In the genomic region with DNA sequence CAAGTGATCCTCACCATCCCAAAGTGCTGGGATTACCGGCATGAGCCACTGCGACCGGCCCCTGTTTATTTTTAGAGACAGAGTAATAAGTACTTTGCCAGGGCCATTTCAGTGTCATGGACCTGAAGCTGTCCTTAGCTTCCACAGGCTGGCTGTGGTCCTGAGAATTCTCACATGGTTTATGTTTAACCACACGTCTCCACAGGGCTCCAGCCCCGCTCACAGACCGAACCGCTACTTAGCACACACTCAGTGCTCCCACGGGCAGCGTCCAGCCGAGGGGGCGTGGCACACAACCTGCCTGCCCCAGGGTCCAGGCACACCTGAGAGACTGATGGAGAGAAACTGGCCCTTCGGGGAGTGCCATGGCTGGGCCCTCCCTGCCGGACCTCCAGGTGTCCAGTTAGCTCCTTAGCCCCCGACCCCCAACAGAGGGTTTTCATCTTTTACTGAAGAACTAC, we compare ENCODE assay signal across 1 cellular context.
TF ChIP-seq lines count a peak whose summit lies in the region.

No MANE protein-coding gene starts in this region.

TF ChIP-seq in HepG2, 621 proteins besides CTCF, POLR2A, EP300 and RAD21 (continued from another document and continues in another):
- TF ChIP-seq, protein P1, sequence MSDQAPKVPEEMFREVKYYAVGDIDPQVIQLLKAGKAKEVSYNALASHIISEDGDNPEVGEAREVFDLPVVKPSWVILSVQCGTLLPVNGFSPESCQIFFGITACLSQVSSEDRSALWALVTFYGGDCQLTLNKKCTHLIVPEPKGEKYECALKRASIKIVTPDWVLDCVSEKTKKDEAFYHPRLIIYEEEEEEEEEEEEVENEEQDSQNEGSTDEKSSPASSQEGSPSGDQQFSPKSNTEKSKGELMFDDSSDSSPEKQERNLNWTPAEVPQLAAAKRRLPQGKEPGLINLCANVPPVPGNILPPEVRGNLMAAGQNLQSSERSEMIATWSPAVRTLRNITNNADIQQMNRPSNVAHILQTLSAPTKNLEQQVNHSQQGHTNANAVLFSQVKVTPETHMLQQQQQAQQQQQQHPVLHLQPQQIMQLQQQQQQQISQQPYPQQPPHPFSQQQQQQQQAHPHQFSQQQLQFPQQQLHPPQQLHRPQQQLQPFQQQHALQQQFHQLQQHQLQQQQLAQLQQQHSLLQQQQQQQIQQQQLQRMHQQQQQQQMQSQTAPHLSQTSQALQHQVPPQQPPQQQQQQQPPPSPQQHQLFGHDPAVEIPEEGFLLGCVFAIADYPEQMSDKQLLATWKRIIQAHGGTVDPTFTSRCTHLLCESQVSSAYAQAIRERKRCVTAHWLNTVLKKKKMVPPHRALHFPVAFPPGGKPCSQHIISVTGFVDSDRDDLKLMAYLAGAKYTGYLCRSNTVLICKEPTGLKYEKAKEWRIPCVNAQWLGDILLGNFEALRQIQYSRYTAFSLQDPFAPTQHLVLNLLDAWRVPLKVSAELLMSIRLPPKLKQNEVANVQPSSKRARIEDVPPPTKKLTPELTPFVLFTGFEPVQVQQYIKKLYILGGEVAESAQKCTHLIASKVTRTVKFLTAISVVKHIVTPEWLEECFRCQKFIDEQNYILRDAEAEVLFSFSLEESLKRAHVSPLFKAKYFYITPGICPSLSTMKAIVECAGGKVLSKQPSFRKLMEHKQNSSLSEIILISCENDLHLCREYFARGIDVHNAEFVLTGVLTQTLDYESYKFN (CRISPR knock-in tag; conservative IDR thresholded peaks at IDR 0.05) = peak; percentile 47
- TF ChIP-seq, protein P2, sequence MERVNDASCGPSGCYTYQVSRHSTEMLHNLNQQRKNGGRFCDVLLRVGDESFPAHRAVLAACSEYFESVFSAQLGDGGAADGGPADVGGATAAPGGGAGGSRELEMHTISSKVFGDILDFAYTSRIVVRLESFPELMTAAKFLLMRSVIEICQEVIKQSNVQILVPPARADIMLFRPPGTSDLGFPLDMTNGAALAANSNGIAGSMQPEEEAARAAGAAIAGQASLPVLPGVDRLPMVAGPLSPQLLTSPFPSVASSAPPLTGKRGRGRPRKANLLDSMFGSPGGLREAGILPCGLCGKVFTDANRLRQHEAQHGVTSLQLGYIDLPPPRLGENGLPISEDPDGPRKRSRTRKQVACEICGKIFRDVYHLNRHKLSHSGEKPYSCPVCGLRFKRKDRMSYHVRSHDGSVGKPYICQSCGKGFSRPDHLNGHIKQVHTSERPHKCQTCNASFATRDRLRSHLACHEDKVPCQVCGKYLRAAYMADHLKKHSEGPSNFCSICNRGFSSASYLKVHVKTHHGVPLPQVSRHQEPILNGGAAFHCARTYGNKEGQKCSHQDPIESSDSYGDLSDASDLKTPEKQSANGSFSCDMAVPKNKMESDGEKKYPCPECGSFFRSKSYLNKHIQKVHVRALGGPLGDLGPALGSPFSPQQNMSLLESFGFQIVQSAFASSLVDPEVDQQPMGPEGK (CRISPR knock-in tag; IDR thresholded peaks at IDR 0.05) = peak; percentile 56
- TF ChIP-seq KAT8 (CRISPR knock-in tag; IDR thresholded peaks at IDR 0.05) = 0 out of 2 replicates have a peak, but pooled peaks have one; percentile 30
- TF ChIP-seq, protein P3, sequence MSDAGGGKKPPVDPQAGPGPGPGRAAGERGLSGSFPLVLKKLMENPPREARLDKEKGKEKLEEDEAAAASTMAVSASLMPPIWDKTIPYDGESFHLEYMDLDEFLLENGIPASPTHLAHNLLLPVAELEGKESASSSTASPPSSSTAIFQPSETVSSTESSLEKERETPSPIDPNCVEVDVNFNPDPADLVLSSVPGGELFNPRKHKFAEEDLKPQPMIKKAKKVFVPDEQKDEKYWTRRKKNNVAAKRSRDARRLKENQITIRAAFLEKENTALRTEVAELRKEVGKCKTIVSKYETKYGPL (CRISPR knock-in tag; IDR thresholded peaks at IDR 0.05) = no peak
- no peak for TF ChIP-seq ZNF878 (CRISPR knock-in tag; IDR thresholded peaks at IDR 0.05)
- peak; percentile 74; the same call in 1 of the 2 replicates for TF ChIP-seq ZNF430 (CRISPR knock-in tag; IDR thresholded peaks at IDR 0.05)
- TF ChIP-seq SKI (IDR thresholded peaks at IDR 0.05; ENCODE audit: partially characterized antibody) = no peak
- TF ChIP-seq, protein P4, sequence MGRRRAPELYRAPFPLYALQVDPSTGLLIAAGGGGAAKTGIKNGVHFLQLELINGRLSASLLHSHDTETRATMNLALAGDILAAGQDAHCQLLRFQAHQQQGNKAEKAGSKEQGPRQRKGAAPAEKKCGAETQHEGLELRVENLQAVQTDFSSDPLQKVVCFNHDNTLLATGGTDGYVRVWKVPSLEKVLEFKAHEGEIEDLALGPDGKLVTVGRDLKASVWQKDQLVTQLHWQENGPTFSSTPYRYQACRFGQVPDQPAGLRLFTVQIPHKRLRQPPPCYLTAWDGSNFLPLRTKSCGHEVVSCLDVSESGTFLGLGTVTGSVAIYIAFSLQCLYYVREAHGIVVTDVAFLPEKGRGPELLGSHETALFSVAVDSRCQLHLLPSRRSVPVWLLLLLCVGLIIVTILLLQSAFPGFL (CRISPR knock-in tag; IDR thresholded peaks at IDR 0.05) = no peak
- no peak for TF ChIP-seq CBX1 (IDR thresholded peaks at IDR 0.05; ENCODE audit: low read depth)
- no peak for TF ChIP-seq HNRNPUL1 (IDR thresholded peaks at IDR 0.05; ENCODE audit: low read depth, low read length)
- TF ChIP-seq NONO (IDR thresholded peaks at IDR 0.05) = no peak
- TF ChIP-seq NONO (CRISPR knock-in tag; conservative IDR thresholded peaks at IDR 0.05) = no peak
- TF ChIP-seq, protein P5, sequence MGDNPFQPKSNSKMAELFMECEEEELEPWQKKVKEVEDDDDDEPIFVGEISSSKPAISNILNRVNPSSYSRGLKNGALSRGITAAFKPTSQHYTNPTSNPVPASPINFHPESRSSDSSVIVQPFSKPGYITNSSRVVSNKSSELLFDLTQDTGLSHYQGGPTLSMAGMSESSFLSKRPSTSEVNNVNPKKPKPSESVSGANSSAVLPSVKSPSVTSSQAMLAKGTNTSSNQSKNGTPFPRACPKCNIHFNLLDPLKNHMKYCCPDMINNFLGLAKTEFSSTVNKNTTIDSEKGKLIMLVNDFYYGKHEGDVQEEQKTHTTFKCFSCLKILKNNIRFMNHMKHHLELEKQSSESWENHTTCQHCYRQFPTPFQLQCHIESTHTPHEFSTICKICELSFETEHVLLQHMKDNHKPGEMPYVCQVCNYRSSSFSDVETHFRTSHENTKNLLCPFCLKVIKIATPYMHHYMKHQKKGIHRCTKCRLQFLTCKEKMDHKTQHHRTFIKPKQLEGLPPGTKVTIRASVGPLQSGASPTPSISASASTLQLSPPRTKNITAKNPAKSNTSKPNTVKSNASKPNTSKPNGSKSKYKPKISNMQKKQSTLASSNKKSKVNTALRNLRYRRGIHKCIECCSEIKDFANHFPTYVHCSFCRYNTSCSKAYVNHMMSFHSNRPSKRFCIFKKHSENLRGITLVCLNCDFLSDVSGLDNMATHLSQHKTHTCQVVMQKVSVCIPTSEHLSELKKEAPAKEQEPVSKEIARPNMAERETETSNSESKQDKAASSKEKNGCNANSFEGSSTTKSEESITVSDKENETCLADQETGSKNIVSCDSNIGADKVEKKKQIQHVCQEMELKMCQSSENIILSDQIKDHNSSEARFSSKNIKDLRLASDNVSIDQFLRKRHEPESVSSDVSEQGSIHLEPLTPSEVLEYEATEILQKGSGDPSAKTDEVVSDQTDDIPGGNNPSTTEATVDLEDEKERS (CRISPR knock-in tag; IDR thresholded peaks at IDR 0.05) = no peak
- TF ChIP-seq NPAS2 (CRISPR knock-in tag; IDR thresholded peaks at IDR 0.05; ENCODE audit: borderline replicate concordance) = no peak
- peak; percentile 33; the same call in 1 of the 2 replicates for TF ChIP-seq ZNF788 (CRISPR knock-in tag; IDR thresholded peaks at IDR 0.05; ENCODE audit: borderline replicate concordance)
- TF ChIP-seq, protein P6, sequence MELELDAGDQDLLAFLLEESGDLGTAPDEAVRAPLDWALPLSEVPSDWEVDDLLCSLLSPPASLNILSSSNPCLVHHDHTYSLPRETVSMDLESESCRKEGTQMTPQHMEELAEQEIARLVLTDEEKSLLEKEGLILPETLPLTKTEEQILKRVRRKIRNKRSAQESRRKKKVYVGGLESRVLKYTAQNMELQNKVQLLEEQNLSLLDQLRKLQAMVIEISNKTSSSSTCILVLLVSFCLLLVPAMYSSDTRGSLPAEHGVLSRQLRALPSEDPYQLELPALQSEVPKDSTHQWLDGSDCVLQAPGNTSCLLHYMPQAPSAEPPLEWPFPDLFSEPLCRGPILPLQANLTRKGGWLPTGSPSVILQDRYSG (CRISPR knock-in tag; IDR thresholded peaks at IDR 0.05) = no peak
- TF ChIP-seq JARID2 (CRISPR knock-in tag; IDR thresholded peaks at IDR 0.05; ENCODE audit: insufficient replicate concordance) = no peak
- TF ChIP-seq ZBTB42 (CRISPR knock-in tag; IDR thresholded peaks at IDR 0.05) = no peak
- TF ChIP-seq, protein P7, sequence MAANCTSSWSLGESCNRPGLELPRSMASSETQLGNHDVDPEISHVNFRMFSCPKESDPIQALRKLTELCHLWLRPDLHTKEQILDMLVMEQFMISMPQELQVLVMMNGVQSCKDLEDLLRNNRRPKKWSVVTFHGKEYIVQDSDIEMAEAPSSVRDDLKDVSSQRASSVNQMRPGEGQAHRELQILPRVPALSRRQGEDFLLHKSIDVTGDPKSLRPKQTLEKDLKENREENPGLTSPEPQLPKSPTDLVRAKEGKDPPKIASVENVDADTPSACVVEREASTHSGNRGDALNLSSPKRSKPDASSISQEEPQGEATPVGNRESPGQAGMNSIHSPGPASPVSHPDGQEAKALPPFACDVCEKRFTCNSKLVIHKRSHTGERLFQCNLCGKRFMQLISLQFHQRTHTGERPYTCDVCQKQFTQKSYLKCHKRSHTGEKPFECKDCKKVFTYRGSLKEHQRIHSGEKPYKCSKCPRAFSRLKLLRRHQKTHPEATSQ (CRISPR knock-in tag; IDR thresholded peaks at IDR 0.05; ENCODE audit: borderline replicate concordance) = no peak
- TF ChIP-seq ZNF264 (CRISPR knock-in tag; IDR thresholded peaks at IDR 0.05) = no peak
- TF ChIP-seq, protein P8, sequence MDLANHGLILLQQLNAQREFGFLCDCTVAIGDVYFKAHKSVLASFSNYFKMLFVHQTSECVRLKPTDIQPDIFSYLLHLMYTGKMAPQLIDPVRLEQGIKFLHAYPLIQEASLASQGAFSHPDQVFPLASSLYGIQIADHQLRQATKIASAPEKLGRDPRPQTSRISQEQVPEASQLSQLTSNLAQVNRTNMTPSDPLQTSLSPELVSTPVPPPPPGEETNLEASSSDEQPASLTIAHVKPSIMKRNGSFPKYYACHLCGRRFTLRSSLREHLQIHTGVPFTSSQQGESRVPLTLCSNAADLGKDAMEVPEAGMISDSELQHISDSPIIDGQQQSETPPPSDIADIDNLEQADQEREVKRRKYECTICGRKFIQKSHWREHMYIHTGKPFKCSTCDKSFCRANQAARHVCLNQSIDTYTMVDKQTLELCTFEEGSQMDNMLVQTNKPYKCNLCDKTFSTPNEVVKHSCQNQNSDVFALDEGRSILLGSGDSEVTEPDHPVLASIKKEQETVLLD (CRISPR knock-in tag; IDR thresholded peaks at IDR 0.05; ENCODE audit: low read depth) = no peak
- peak; percentile 52; the same call in 1 of the 2 replicates for TF ChIP-seq HNF4A (CRISPR knock-in tag; IDR thresholded peaks at IDR 0.05)
- TF ChIP-seq AGO2 (optimal IDR thresholded peaks at IDR 0.05; ENCODE audit: low read depth, low read length) = no peak
- TF ChIP-seq, protein P9, sequence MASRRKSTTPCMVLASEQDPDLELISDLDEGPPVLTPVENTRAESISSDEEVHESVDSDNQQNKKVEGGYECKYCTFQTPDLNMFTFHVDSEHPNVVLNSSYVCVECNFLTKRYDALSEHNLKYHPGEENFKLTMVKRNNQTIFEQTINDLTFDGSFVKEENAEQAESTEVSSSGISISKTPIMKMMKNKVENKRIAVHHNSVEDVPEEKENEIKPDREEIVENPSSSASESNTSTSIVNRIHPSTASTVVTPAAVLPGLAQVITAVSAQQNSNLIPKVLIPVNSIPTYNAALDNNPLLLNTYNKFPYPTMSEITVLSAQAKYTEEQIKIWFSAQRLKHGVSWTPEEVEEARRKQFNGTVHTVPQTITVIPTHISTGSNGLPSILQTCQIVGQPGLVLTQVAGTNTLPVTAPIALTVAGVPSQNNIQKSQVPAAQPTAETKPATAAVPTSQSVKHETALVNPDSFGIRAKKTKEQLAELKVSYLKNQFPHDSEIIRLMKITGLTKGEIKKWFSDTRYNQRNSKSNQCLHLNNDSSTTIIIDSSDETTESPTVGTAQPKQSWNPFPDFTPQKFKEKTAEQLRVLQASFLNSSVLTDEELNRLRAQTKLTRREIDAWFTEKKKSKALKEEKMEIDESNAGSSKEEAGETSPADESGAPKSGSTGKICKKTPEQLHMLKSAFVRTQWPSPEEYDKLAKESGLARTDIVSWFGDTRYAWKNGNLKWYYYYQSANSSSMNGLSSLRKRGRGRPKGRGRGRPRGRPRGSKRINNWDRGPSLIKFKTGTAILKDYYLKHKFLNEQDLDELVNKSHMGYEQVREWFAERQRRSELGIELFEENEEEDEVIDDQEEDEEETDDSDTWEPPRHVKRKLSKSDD (CRISPR knock-in tag; IDR thresholded peaks at IDR 0.05; ENCODE audit: low read depth) = no peak
- TF ChIP-seq GTF3A (CRISPR knock-in tag; conservative IDR thresholded peaks at IDR 0.05) = no peak
- no peak for TF ChIP-seq RBAK (CRISPR knock-in tag; IDR thresholded peaks at IDR 0.05)
- TF ChIP-seq, protein P10, sequence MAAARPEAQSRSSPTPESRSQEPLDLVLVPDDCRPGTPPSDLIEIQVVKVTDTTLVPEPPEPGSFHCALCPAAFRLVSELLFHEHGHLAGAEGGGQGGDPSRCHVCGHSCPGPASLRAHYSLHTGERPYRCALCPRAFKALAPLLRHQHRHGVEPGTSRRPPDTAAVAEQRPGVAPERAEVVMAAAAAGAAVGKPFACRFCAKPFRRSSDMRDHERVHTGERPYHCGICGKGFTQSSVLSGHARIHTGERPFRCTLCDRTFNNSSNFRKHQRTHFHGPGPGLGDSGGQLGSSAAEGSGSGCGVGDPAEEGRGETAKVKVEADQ (CRISPR knock-in tag; IDR thresholded peaks at IDR 0.05; ENCODE audit: borderline replicate concordance) = no peak
- TF ChIP-seq, protein P11, sequence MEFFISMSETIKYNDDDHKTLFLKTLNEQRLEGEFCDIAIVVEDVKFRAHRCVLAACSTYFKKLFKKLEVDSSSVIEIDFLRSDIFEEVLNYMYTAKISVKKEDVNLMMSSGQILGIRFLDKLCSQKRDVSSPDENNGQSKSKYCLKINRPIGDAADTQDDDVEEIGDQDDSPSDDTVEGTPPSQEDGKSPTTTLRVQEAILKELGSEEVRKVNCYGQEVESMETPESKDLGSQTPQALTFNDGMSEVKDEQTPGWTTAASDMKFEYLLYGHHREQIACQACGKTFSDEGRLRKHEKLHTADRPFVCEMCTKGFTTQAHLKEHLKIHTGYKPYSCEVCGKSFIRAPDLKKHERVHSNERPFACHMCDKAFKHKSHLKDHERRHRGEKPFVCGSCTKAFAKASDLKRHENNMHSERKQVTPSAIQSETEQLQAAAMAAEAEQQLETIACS (CRISPR knock-in tag; IDR thresholded peaks at IDR 0.05) = no peak
- no peak for TF ChIP-seq JUN (CRISPR knock-in tag; IDR thresholded peaks at IDR 0.05)
